In the genomic region with DNA sequence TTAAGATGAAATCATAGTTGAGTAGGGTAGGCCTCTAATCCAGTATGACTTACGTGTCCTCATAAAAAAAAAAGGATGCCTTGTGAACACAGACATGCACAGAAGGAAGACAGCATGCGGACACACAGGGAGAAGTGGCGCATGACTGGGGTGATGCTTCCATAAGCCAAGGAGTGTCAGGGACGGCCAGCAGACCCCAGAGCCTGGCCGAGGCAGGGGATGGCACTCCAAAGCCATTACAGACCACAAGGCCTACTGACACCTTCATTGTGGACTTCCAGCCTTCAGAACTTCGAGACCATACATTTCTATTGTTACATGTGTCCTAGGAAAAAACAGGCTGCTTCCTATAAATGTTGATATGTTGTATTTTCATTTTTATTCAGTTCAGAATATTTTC, we compare ENCODE assay signal across 15 cellular contexts. TPM values are rescaled to one million over a fixed set of nuclear protein-coding genes. Genes with fewer than 3 reads are reported as not detected.
DNase-seq lines count a peak whose midpoint lies in the region; ATAC-seq and TF ChIP-seq lines count a peak whose summit lies in the region.
"Had no signal": no experiment of that assay in that cellular context is flagged by ENCODE, and none has a peak within 500 bp of the region (broad histone marks: within the 10 kb centered on the region; RNA-seq: fewer than 3 reads in every experiment).

No MANE protein-coding gene starts in this region.

- H4K20me1 ChIP-seq in hepatocyte (ENCODE audit: insufficient read depth, poor library complexity, severe bottlenecking) = peaks cover 74% of the 10 kb centered on the region

- no peaks in the 10 kb centered on the region for H3K9me3 Mint-ChIP-seq in CD14-positive monocyte
- H3K9me3 Mint-ChIP-seq in activated CD8-positive, alpha-beta T cell treated with anti-CD3 and anti-CD28 coated beads, Interleukin-2, amount 10 ng/mL, durations not matched to agents 7 days and 5 days (ENCODE audit: insufficient read depth) = no peaks in the 10 kb centered on the region

- POLR2A ChIA-PET in activated CD8-positive, alpha-beta T cell treated with anti-CD3 and anti-CD28 coated beads, Interleukin-2, amount 10 ng/mL, durations not matched to agents 7 days and 5 days (lab: Charles Lee) = no interaction called here

- H3K14ac ChIP-seq in mesenchymal stem cell (ENCODE audit: low read length in 2 of 2) = no peak overlapping the region

- H3K4ac ChIP-seq in mesenchymal stem cell (ENCODE audit: low read depth in 1 of 2, low read length in 2 of 2) = no peak overlapping the region

- H2AK5ac ChIP-seq in mesenchymal stem cell (ENCODE audit: low read length, severe bottlenecking) = no peak overlapping the region

- no peaks in the 10 kb centered on the region for H3K9me3 ChIP-seq in mesenchymal stem cell (ENCODE audit: control insufficient read depth, low read length)
- H3K9me3 ChIP-seq in hepatocyte (ENCODE audit: low read depth) = no peaks in the 10 kb centered on the region
- H3K9me3 ChIP-seq: right atrium auricular region, stomach had no signal

- peaks cover 3% of the 10 kb centered on the region for H3K79me1 ChIP-seq in mesenchymal stem cell (replicated peaks; ENCODE audit: low read length, poor library complexity, severe bottlenecking)

- WGBS in mesenchymal stem cell = 97% methylated on average over 5 of the region's 6 CpGs
- 86% methylated on average over 6 of the region's 6 CpGs for WGBS in hepatocyte (ENCODE audit: low lambda C conversion rate, missing lambda C conversion rate)

- CTCF ChIA-PET in activated CD8-positive, alpha-beta T cell treated with anti-CD3 and anti-CD28 coated beads, Interleukin-2, amount 10 ng/mL, durations not matched to agents 7 days and 5 days (lab: Charles Lee) = interaction anchor here (1.1 to 1.5 kb wide), 2 partner anchors 9 to 60 kb away, joined by 3 to 4 read pairs; a partner anchor contains a TSS

- H3K9me2 ChIP-seq in hepatocyte (replicated peaks; ENCODE audit: insufficient read depth) = no peaks in the 10 kb centered on the region

- no peak overlapping the region for H2BK15ac ChIP-seq in mesenchymal stem cell (ENCODE audit: low read depth, poor library complexity, severe bottlenecking)

- no peak overlapping the region for H4K8ac ChIP-seq in mesenchymal stem cell (ENCODE audit: low read length)

- H3K9ac ChIP-seq in mesenchymal stem cell (ENCODE audit: low read length) = peak overlapping the region; percentile 80

- H3K4me2 ChIP-seq in mesenchymal stem cell (ENCODE audit: low read length, poor library complexity, severe bottlenecking) = no peak overlapping the region
- no peak overlapping the region for H3K4me2 ChIP-seq in hepatocyte

- H2BK12ac ChIP-seq in mesenchymal stem cell (ENCODE audit: low read length in 2 of 2) = no peak overlapping the region

- peaks cover 15 to 47% of the 10 kb centered on the region in 2 donors for H3K36me3 Mint-ChIP-seq in CD14-positive monocyte
- H3K36me3 Mint-ChIP-seq in activated CD8-positive, alpha-beta T cell treated with anti-CD3 and anti-CD28 coated beads, Interleukin-2, amount 10 ng/mL, durations not matched to agents 7 days and 5 days (ENCODE audit: low read depth) = peaks cover 33% of the 10 kb centered on the region

- H3K4me1 Mint-ChIP-seq in CD14-positive monocyte = peaks cover 27% of the 10 kb centered on the region
- H3K4me1 Mint-ChIP-seq in activated CD8-positive, alpha-beta T cell treated with anti-CD3 and anti-CD28 coated beads, Interleukin-2, amount 10 ng/mL, durations not matched to agents 7 days and 5 days (ENCODE audit: low read depth) = peaks cover 34% of the 10 kb centered on the region

- H3K4me3 ChIP-seq in GM12865 (ENCODE audit: low read depth, low read length) = peak overlapping the region; percentile 48
- peak overlapping the region in 1 of 2 experiments; percentile 62 for H3K4me3 ChIP-seq in mesenchymal stem cell (ENCODE audit: insufficient read depth in 1 of 2, low read depth in 1 of 2, low read length in 2 of 2)
- H3K4me3 ChIP-seq in foreskin fibroblast (ENCODE audit: low read depth in 1 of 2, low read length in 2 of 2) = peak overlapping the region in 1 of 2 donors; percentile 43
- no peak overlapping the region for H3K4me3 ChIP-seq in hepatocyte
- H3K4me3 ChIP-seq: right atrium auricular region, stomach had no signal

- no peaks in the 10 kb centered on the region for H3K27me3 ChIP-seq in mesenchymal stem cell (ENCODE audit: control insufficient read depth in 1 of 2, insufficient read depth in 1 of 2, low read length in 2 of 2)
- H3K27me3 ChIP-seq in hepatocyte = no peaks in the 10 kb centered on the region
- H3K27me3 ChIP-seq: right atrium auricular region, stomach had no signal

- H3K4me1 ChIP-seq in mesenchymal stem cell (ENCODE audit: control insufficient read depth, insufficient read depth, low read depth, low read length) (no peaks in the 10 kb centered on the region), hepatocyte (ENCODE audit: insufficient read depth) (no peaks in the 10 kb centered on the region)

- no peak overlapping the region for H3K18ac ChIP-seq in mesenchymal stem cell (ENCODE audit: low read depth in 1 of 2, low read length in 2 of 2)

- H3K36me3 ChIP-seq in mesenchymal stem cell (ENCODE audit: control insufficient read depth in 1 of 2, insufficient read depth in 2 of 2, low read depth in 1 of 2, low read length in 2 of 2) (peaks cover 6 to 11% of the 10 kb centered on the region in 2 experiments), hepatocyte (replicated peaks; ENCODE audit: insufficient read depth, low read depth) (no peaks in the 10 kb centered on the region)

- no peak overlapping the region for H3K23ac ChIP-seq in mesenchymal stem cell (ENCODE audit: low read length in 2 of 2)

- no peak overlapping the region for H4K91ac ChIP-seq in mesenchymal stem cell (ENCODE audit: low read length)

- intact Hi-C loops in CD14-positive monocyte (cut with micrococcal nuclease) = no loop called here

- TF ChIP-seq CTCF in CD14-positive monocyte (IDR thresholded peaks at IDR 0.05) (no peak), GM12865 (IDR thresholded peaks at IDR 0.05; ENCODE audit: insufficient read depth, low read depth, low read length, missing control alignments) (no peak), foreskin fibroblast (IDR thresholded peaks at IDR 0.05; ENCODE audit: low read depth, low read length) (no peak), hepatocyte (IDR thresholded peaks at IDR 0.05; ENCODE audit: poor library complexity) (no peak)

- H2AFZ ChIP-seq in mesenchymal stem cell (ENCODE audit: low read depth, low read length) (no peak overlapping the region), hepatocyte (no peak overlapping the region)

- H3K27ac Mint-ChIP-seq in CD14-positive monocyte = peak overlapping the region in 5 of 7 donors; percentile 29 to 88 (median 67)
- peak overlapping the region; percentile 71 for H3K27ac Mint-ChIP-seq in activated CD8-positive, alpha-beta T cell treated with anti-CD3 and anti-CD28 coated beads, Interleukin-2, amount 10 ng/mL, durations not matched to agents 7 days and 5 days

- peaks cover 99% of the 10 kb centered on the region for H3K79me2 ChIP-seq in hepatocyte

- H3K27ac ChIP-seq in mesenchymal stem cell (ENCODE audit: low read length, poor library complexity, severe bottlenecking) = no peak overlapping the region
- H3K27ac ChIP-seq in hepatocyte = no peak overlapping the region
- H3K27ac ChIP-seq: right atrium auricular region had no signal

- no peaks in the 10 kb centered on the region for H3K27me3 Mint-ChIP-seq in CD14-positive monocyte (ENCODE audit: low read depth in 3 of 3)
- H3K27me3 Mint-ChIP-seq in activated CD8-positive, alpha-beta T cell treated with anti-CD3 and anti-CD28 coated beads, Interleukin-2, amount 10 ng/mL, durations not matched to agents 7 days and 5 days (ENCODE audit: low read depth) = no peaks in the 10 kb centered on the region

- H2BK120ac ChIP-seq in mesenchymal stem cell (ENCODE audit: low read depth, low read length) = no peak overlapping the region

- H3K4me3 Mint-ChIP-seq in CD14-positive monocyte = no peak overlapping the region
- H3K4me3 Mint-ChIP-seq in activated CD8-positive, alpha-beta T cell treated with anti-CD3 and anti-CD28 coated beads, Interleukin-2, amount 10 ng/mL, durations not matched to agents 7 days and 5 days = peak overlapping the region; percentile 70

- H2BK5ac ChIP-seq in mesenchymal stem cell (ENCODE audit: low read depth, low read length, poor library complexity, severe bottlenecking) = no peak overlapping the region

- no peak for DNase-seq in CD14-positive monocyte (ENCODE audit: low spot score)
- DNase-seq in GM12865 (ENCODE audit: low read depth) = no peak
- DNase-seq in activated CD8-positive, alpha-beta T cell treated with anti-CD3 and anti-CD28 coated beads, Interleukin-2, amount 10 ng/mL, durations not matched to agents 7 days and 5 days = no peak
- DNase-seq in mesenchymal stem cell = no peak
- no peak for DNase-seq in foreskin fibroblast
- no peak for DNase-seq in cerebellum (ENCODE audit: low spot score)
- DNase-seq in hepatocyte (ENCODE audit: low spot score) = no peak
- DNase-seq: activated CD4-positive, alpha-beta T cell treated with anti-CD3 and anti-CD28 coated beads for 48 hours; cortex of kidney; GDM1; islet precursor cell; stimulated activated CD4-positive, alpha-beta T cell treated with anti-CD3 and anti-CD28 coated beads, Interleukin-4, amount 100 ng/mL, for 4 hours; stomach had no signal

- ATAC-seq in activated CD8-positive, alpha-beta T cell treated with anti-CD3 and anti-CD28 coated beads, Interleukin-2, amount 10 ng/mL, durations not matched to agents 7 days and 5 days = no peak
- no peak for ATAC-seq in GM19452 (IDR thresholded peaks at IDR 0.05; ENCODE audit: unreplicated experiment)

RNA-seq across cellular contexts. Expression of a gene that starts 19.9 kb away (rescaled TPM):
- polyA plus RNA-seq in CD14-positive monocyte = 10 to 100 TPM; 10.1 to 15.0 TPM
- total RNA-seq in activated CD8-positive, alpha-beta T cell treated with anti-CD3 and anti-CD28 coated beads, Interleukin-2, amount 10 ng/mL, durations not matched to agents 7 days and 5 days = 100 to 1,000 TPM; 112 to 115 TPM
- polyA plus RNA-seq in mesenchymal stem cell (2013, experiment 1 of 2) = 26.1 TPM
- 24.7 TPM for polyA plus RNA-seq in mesenchymal stem cell (2013, experiment 2 of 2)
- total RNA-seq in cerebellum = 70.7 TPM
- 40.6 and 46.0 TPM in 2 replicates for total RNA-seq in hepatocyte
- polyA plus RNA-seq in hepatocyte = 47.0 and 47.7 TPM in 2 replicates

RNA-seq across cellular contexts. Expression of a gene that starts 33.2 kb away (rescaled TPM):
- polyA plus RNA-seq in CD14-positive monocyte (10 to 100 TPM; 83.2 to 87.6 TPM), hepatocyte (102 and 109 TPM in 2 replicates)
- total RNA-seq in activated CD8-positive, alpha-beta T cell treated with anti-CD3 and anti-CD28 coated beads, Interleukin-2, amount 10 ng/mL, durations not matched to agents 7 days and 5 days = 10 to 100 TPM; 42.3 to 45.1 TPM
- polyA plus RNA-seq in mesenchymal stem cell (2013, experiment 1 of 2) = 18.4 TPM
- 19.8 TPM for polyA plus RNA-seq in mesenchymal stem cell (2013, experiment 2 of 2)
- total RNA-seq in cerebellum (25.8 TPM), hepatocyte (62.7 and 86.0 TPM in 2 replicates)

RNA-seq across cellular contexts. Expression of a gene that starts 48.4 kb away (rescaled TPM):
- polyA plus RNA-seq in CD14-positive monocyte (1 to 10 TPM; 1.9 to 4.5 TPM), hepatocyte (46.9 and 50.3 TPM in 2 replicates)
- 10 to 100 TPM; 35.4 to 38.3 TPM for total RNA-seq in activated CD8-positive, alpha-beta T cell treated with anti-CD3 and anti-CD28 coated beads, Interleukin-2, amount 10 ng/mL, durations not matched to agents 7 days and 5 days
- polyA plus RNA-seq in mesenchymal stem cell (2013, experiment 1 of 2) = 13.6 TPM
- 13.2 TPM for polyA plus RNA-seq in mesenchymal stem cell (2013, experiment 2 of 2)
- total RNA-seq in cerebellum (12.7 TPM), hepatocyte (20.4 and 24.3 TPM in 2 replicates)

RNA-seq across cellular contexts. Expression of a gene that starts 60.0 kb away (rescaled TPM):
- polyA plus RNA-seq in CD14-positive monocyte (10 to 100 TPM; 13.1 to 14.2 TPM), hepatocyte (36.9 and 45.5 TPM in 2 replicates)
- total RNA-seq in activated CD8-positive, alpha-beta T cell treated with anti-CD3 and anti-CD28 coated beads, Interleukin-2, amount 10 ng/mL, durations not matched to agents 7 days and 5 days = 10 to 100 TPM; 36.8 to 37.1 TPM
- 14.4 TPM for polyA plus RNA-seq in mesenchymal stem cell (2013, experiment 1 of 2)
- polyA plus RNA-seq in mesenchymal stem cell (2013, experiment 2 of 2) = 14.8 TPM
- total RNA-seq in cerebellum (34.2 TPM), hepatocyte (26.8 and 28.3 TPM in 2 replicates)
